In the genomic region with DNA sequence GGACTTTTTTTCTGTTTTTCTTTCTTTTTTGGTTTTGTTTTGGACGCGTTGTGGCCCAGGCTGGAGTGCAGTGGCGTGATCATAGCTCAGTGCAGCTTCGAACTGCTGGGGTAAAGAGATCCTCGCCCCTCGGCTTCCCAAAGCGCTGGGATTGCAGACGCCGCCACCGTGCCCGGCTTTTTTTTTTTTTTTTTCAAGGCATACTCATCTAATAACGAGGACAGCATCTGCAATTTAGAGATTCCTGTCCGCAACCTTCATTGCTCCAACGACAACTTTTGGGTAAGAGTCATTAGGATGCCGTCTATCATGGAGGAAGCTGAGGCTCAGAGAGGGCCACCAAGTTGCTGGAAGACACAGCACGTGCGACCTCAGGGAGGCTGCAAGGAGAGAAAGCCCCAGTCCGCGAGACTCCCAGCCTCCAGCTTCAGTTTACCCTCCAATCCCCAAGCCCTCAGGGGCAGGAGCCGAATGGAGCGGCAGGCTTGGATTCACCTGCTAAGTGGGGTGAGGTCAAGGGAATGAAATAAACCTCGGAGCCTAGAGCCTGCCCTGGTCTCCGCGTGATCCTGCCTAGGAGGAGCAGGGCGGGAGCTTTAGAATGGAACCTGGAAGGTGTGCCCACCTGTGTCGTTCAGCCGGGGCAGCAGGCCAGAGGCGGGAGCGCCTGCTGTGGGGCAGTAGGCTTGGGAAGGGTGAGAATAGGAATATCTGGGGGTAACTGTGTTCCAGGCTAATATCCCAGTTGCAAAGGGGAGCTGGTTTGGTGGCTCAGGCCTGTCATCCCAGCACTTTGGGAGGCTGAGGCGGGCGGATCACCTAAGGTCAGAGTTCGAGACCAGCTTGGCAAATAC, we compare ENCODE assay signal across 1 cellular context.
A peak's percentile ranks its signal among the peaks of the same experiment; 100 is the strongest.
TF ChIP-seq lines count a peak whose summit lies in the region.

No MANE protein-coding gene starts in this region.

TF ChIP-seq in GM12878, 131 proteins besides CTCF, POLR2A, EP300 and RAD21:
- TF ChIP-seq, protein P1, sequence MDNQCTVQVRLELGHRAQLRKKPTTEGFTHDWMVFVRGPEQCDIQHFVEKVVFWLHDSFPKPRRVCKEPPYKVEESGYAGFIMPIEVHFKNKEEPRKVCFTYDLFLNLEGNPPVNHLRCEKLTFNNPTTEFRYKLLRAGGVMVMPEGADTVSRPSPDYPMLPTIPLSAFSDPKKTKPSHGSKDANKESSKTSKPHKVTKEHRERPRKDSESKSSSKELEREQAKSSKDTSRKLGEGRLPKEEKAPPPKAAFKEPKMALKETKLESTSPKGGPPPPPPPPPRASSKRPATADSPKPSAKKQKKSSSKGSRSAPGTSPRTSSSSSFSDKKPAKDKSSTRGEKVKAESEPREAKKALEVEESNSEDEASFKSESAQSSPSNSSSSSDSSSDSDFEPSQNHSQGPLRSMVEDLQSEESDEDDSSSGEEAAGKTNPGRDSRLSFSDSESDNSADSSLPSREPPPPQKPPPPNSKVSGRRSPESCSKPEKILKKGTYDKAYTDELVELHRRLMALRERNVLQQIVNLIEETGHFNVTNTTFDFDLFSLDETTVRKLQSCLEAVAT (IDR thresholded peaks at IDR 0.05), result peak; percentile 35; the same call in 1 of the 2 replicates
- no peak for TF ChIP-seq PAX5 (IDR thresholded peaks at IDR 0.05; ENCODE audit: borderline replicate concordance, low read depth, low read length)
- TF ChIP-seq, protein P2, sequence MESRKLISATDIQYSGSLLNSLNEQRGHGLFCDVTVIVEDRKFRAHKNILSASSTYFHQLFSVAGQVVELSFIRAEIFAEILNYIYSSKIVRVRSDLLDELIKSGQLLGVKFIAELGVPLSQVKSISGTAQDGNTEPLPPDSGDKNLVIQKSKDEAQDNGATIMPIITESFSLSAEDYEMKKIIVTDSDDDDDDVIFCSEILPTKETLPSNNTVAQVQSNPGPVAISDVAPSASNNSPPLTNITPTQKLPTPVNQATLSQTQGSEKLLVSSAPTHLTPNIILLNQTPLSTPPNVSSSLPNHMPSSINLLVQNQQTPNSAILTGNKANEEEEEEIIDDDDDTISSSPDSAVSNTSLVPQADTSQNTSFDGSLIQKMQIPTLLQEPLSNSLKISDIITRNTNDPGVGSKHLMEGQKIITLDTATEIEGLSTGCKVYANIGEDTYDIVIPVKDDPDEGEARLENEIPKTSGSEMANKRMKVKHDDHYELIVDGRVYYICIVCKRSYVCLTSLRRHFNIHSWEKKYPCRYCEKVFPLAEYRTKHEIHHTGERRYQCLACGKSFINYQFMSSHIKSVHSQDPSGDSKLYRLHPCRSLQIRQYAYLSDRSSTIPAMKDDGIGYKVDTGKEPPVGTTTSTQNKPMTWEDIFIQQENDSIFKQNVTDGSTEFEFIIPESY (IDR thresholded peaks at IDR 0.05), result no peak
- TF ChIP-seq ESRRA (IDR thresholded peaks at IDR 0.05; ENCODE audit: low read length), result 0 out of 2 replicates have a peak, but pooled peaks have one; percentile 0
- no peak for TF ChIP-seq TCF12 (IDR thresholded peaks at IDR 0.05; ENCODE audit: low read depth, low read length)
- TF ChIP-seq BHLHE40 (IDR thresholded peaks at IDR 0.05; ENCODE audit: borderline replicate concordance in 1 of 2, low read depth in 2 of 2, low read length in 1 of 2), result peak in 1 of 2 experiments; percentile 6; a peak in 1 of 4 replicates
- no peak for TF ChIP-seq HDAC6 (IDR thresholded peaks at IDR 0.05; ENCODE audit: unreplicated experiment)
- no peak for TF ChIP-seq NBN (IDR thresholded peaks at IDR 0.05)
- TF ChIP-seq, protein P3, sequence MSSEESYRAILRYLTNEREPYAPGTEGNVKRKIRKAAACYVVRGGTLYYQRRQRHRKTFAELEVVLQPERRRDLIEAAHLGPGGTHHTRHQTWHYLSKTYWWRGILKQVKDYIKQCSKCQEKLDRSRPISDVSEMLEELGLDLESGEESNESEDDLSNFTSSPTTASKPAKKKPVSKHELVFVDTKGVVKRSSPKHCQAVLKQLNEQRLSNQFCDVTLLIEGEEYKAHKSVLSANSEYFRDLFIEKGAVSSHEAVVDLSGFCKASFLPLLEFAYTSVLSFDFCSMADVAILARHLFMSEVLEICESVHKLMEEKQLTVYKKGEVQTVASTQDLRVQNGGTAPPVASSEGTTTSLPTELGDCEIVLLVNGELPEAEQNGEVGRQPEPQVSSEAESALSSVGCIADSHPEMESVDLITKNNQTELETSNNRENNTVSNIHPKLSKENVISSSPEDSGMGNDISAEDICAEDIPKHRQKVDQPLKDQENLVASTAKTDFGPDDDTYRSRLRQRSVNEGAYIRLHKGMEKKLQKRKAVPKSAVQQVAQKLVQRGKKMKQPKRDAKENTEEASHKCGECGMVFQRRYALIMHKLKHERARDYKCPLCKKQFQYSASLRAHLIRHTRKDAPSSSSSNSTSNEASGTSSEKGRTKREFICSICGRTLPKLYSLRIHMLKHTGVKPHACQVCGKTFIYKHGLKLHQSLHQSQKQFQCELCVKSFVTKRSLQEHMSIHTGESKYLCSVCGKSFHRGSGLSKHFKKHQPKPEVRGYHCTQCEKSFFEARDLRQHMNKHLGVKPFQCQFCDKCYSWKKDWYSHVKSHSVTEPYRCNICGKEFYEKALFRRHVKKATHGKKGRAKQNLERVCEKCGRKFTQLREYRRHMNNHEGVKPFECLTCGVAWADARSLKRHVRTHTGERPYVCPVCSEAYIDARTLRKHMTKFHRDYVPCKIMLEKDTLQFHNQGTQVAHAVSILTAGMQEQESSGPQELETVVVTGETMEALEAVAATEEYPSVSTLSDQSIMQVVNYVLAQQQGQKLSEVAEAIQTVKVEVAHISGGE (CRISPR knock-in tag; IDR thresholded peaks at IDR 0.05), result no peak
- peak; percentile 8; the same call in 1 of the 2 replicates for TF ChIP-seq SIN3A (IDR thresholded peaks at IDR 0.05; ENCODE audit: low read depth, low read length)
- 0 out of 4 replicates have a peak, but pooled peaks of 1 of the 2 experiments have one; percentile 18 for TF ChIP-seq IKZF2 (IDR thresholded peaks at IDR 0.05)
- 0 out of 2 replicates have a peak, but pooled peaks have one; percentile 43 for TF ChIP-seq HDGF (IDR thresholded peaks at IDR 0.05)
- TF ChIP-seq ZNF384 (IDR thresholded peaks at IDR 0.05; ENCODE audit: borderline replicate concordance, low read depth, low read length), result peak; percentile 62
